19 cellular contexts compared by ENCODE assay signal in genomic region chr17:61744804-61745203, GRCh38.
DNase-seq lines count a peak whose midpoint lies in the region; ATAC-seq, FAIRE-seq and TF ChIP-seq lines count a peak whose summit lies in the region.
"Had no signal": no experiment of that assay in that cellular context is flagged by ENCODE, and none has a peak within 500 bp of the region (broad histone marks: within the 10 kb centered on the region; RNA-seq: fewer than 3 reads in every experiment).

No MANE protein-coding gene starts in this region.

- H3K4me3 ChIP-seq in A549 (no peak overlapping the region), GM12878 (no peak overlapping the region), SJCRH30 (no peak overlapping the region)
- H3K4me3 ChIP-seq: BLaER1 treated with 17β-estradiol and CSF1 and Interleukin-3, amounts not matched to agents 10 nM and 100 nM had no signal

- no peaks in the 10 kb centered on the region for H3K36me3 ChIP-seq in GM12878 (ENCODE audit: control insufficient read depth in 2 of 2, insufficient read depth in 2 of 2, low read length in 1 of 2)
- H3K36me3 ChIP-seq in SJCRH30: peaks cover 73% of the 10 kb centered on the region

- in situ Hi-C loops in GM12878 (cut with MboI): no loop called here

- no peaks in the 10 kb centered on the region for H4K20me1 ChIP-seq in GM12878 (ENCODE audit: control insufficient read depth, insufficient read depth)
- H4K20me1 ChIP-seq: BLaER1 treated with 17β-estradiol and CSF1 and Interleukin-3, amounts not matched to agents 10 nM and 100 nM had no signal

- RAD21 ChIA-PET in GM12878 (lab: Charles Lee; ENCODE audit: unreplicated experiment): interaction anchor here (2.1 kb wide), 1 partner anchor 12 kb away, joined by 5 read pairs; no protein-coding TSS in a partner anchor

- SMC1A ChIA-PET in GM12878 (lab: Charles Lee; ENCODE audit: uncharacterized antibody, unreplicated experiment): interaction anchor here (1.6 kb wide), 1 partner anchor 32 kb away, joined by 7 read pairs; no protein-coding TSS in a partner anchor

- intact Hi-C loops in GM12878 (cut with micrococcal nuclease; ENCODE audit: unreplicated experiment): no loop called here

- TF ChIP-seq POLR2A in A549 (IDR thresholded peaks at IDR 0.05; ENCODE audit: low read length) (no peak), GM12878 (IDR thresholded peaks at IDR 0.05; ENCODE audit: low read depth, low read length) (no peak)

- H3K4me1 ChIP-seq in A549: no peaks in the 10 kb centered on the region
- H3K4me1 ChIP-seq in GM12878 (ENCODE audit: control insufficient read depth, insufficient read depth, low read length): 0 out of 2 replicates have a peak, but pooled peaks cover under 1% of the 10 kb centered on the region
- H3K4me1 ChIP-seq in SJCRH30: no peaks in the 10 kb centered on the region
- H3K4me1 ChIP-seq: BLaER1 treated with 17β-estradiol and CSF1 and Interleukin-3, amounts not matched to agents 10 nM and 100 nM; Caco-2 had no signal

- H3K9me3 ChIP-seq in A549 (peaks cover 10% of the 10 kb centered on the region; the same call in 2 of the 3 replicates), GM12878 (replicated peaks; ENCODE audit: control insufficient read depth, insufficient read depth, low read length) (peaks cover 9% of the 10 kb centered on the region), SJCRH30 (replicated peaks) (peaks cover 17% of the 10 kb centered on the region)

- BruUV-seq in GM12878 (replicated peaks; lab: Mats Ljungman, UMichigan): no TSS peak

- no peaks in the 10 kb centered on the region for H3K27me3 ChIP-seq in GM12878 (replicated peaks in 1 of 2; ENCODE audit: control insufficient read depth in 2 of 2, insufficient read depth in 2 of 2, low read length in 1 of 2)
- no peaks in the 10 kb centered on the region for H3K27me3 ChIP-seq in SJCRH30
- H3K27me3 ChIP-seq: BLaER1 treated with 17β-estradiol and CSF1 and Interleukin-3, amounts not matched to agents 10 nM and 100 nM had no signal

- TF ChIP-seq EP300 in A549 (IDR thresholded peaks at IDR 0.05) (no peak), GM12878 (IDR thresholded peaks at IDR 0.05; ENCODE audit: borderline replicate concordance in 1 of 2, control insufficient read depth in 1 of 2, low read depth in 2 of 2, low read length in 2 of 2) (no peak)

- ATAC-seq in A549 (no peak), GM12878 (no peak), HG03439 (IDR thresholded peaks at IDR 0.05; ENCODE audit: unreplicated experiment) (no peak)
- ATAC-seq: CD8-positive, alpha-beta T cell had no signal

- FAIRE-seq in A549 (lab: Jason Lieb, UNC) (peak; percentile 32), GM12878 (lab: Jason Lieb, UNC) (no peak)
- FAIRE-seq: D721Med, G401.6, GM12892, GM18507 had no signal

- TF ChIP-seq CTCF in A549 (IDR thresholded peaks at IDR 0.05): no peak
- TF ChIP-seq CTCF in GM12878 (IDR thresholded peaks at IDR 0.05 in 2 of 3, conservative IDR thresholded peaks at IDR 0.05 in 1 of 3; ENCODE audit: control insufficient read depth in 2 of 3, extremely low read depth in 1 of 3, insufficient read depth in 1 of 3, low read depth in 3 of 3, low read length in 3 of 3): no peak
- peak; percentile 93 for TF ChIP-seq CTCF in subcutaneous adipose tissue (IDR thresholded peaks at IDR 0.05; ENCODE audit: low read depth)

- CTCF ChIA-PET in A549 (lab: Yijun Ruan, JAX) (interaction anchor here (0.7 kb wide), 1 partner anchor 1876 kb away, joined by 3 read pairs; no protein-coding TSS in a partner anchor), GM12878 (lab: Yijun Ruan, JAX) (interaction anchor here (1.1 kb wide), 2 partner anchors 15 to 144 kb away, joined by 3 to 4 read pairs; no protein-coding TSS in a partner anchor)

- H3K27ac ChIP-seq in A549 (no peak overlapping the region), GM12878 (ENCODE audit: control insufficient read depth, insufficient read depth) (no peak overlapping the region), SJCRH30 (no peak overlapping the region)
- H3K27ac ChIP-seq: BLaER1 treated with 17β-estradiol and CSF1 and Interleukin-3, amounts not matched to agents 10 nM and 100 nM; C4-2B had no signal

- no peaks in the 10 kb centered on the region for H3K79me2 ChIP-seq in GM12878 (ENCODE audit: control insufficient read depth, insufficient read depth, low read length)

- H3K9ac ChIP-seq in GM12878 (ENCODE audit: control insufficient read depth, insufficient read depth, low read length): no peak overlapping the region
- H3K9ac ChIP-seq: BLaER1 treated with 17β-estradiol and CSF1 and Interleukin-3, amounts not matched to agents 10 nM and 100 nM had no signal

- TF ChIP-seq RAD21 in A549 (conservative IDR thresholded peaks at IDR 0.05 in 1 of 2, IDR thresholded peaks at IDR 0.05 in 1 of 2) (no peak), GM12878 (IDR thresholded peaks at IDR 0.05; ENCODE audit: insufficient read depth, low read depth, low read length) (no peak)

- DNase-seq in A549 (ENCODE audit: low read depth in 1 of 2, low spot score in 1 of 2) (no peak), GM12878 (ENCODE audit: low read depth, low spot score) (no peak), SJCRH30 (no peak)
- DNase-seq: 8988T; AML-193; Caco-2; Calu3; CD4-positive, alpha-beta T cell; CD8-positive, alpha-beta T cell; DMS79 treated with DMSO at 0.1 percent for 48 hours; GF-D8 had no signal

- POLR2A ChIA-PET in A549 (lab: Yijun Ruan, JAX) (no interaction called here), GM12878 (lab: Charles Lee) (no interaction called here)

- H2AFZ ChIP-seq in GM12878 (ENCODE audit: control insufficient read depth, low read depth, low read length): no peak overlapping the region

- H3K4me2 ChIP-seq in A549 (no peak overlapping the region), GM12878 (ENCODE audit: control insufficient read depth, insufficient read depth) (no peak overlapping the region)
- H3K4me2 ChIP-seq: BLaER1 treated with 17β-estradiol and CSF1 and Interleukin-3, amounts not matched to agents 10 nM and 100 nM had no signal

TF ChIP-seq in A549, 52 proteins besides CTCF, POLR2A, EP300 and RAD21 (continues in another document):
- no peak for TF ChIP-seq JUNB (IDR thresholded peaks at IDR 0.05)
- no peak for TF ChIP-seq FOXS1 (CRISPR knock-in tag; IDR thresholded peaks at IDR 0.05)
- TF ChIP-seq RFX5 (IDR thresholded peaks at IDR 0.05): no peak
- TF ChIP-seq CBX8 (IDR thresholded peaks at IDR 0.05): no peak
- TF ChIP-seq POLR2AphosphoS2 (conservative IDR thresholded peaks at IDR 0.05; ENCODE audit: low read length): no peak
- no peak for TF ChIP-seq ESRRA (IDR thresholded peaks at IDR 0.05; ENCODE audit: borderline replicate concordance, low read length)
- TF ChIP-seq MAFK (IDR thresholded peaks at IDR 0.05; ENCODE audit: partially characterized antibody): no peak
- TF ChIP-seq CBX2 (IDR thresholded peaks at IDR 0.05; ENCODE audit: borderline replicate concordance, low read depth): no peak
- TF ChIP-seq, protein P1, sequence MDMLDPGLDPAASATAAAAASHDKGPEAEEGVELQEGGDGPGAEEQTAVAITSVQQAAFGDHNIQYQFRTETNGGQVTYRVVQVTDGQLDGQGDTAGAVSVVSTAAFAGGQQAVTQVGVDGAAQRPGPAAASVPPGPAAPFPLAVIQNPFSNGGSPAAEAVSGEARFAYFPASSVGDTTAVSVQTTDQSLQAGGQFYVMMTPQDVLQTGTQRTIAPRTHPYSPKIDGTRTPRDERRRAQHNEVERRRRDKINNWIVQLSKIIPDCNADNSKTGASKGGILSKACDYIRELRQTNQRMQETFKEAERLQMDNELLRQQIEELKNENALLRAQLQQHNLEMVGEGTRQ (IDR thresholded peaks at IDR 0.05): no peak

TF ChIP-seq in GM12878, 131 proteins besides CTCF, POLR2A, EP300 and RAD21:
- TF ChIP-seq RB1 (IDR thresholded peaks at IDR 0.05; ENCODE audit: borderline replicate concordance): no peak
- peak in 1 of 2 experiments; percentile 23; a peak in 1 of 4 replicates for TF ChIP-seq ETV6 (conservative IDR thresholded peaks at IDR 0.05 in 1 of 2, IDR thresholded peaks at IDR 0.05 in 1 of 2; ENCODE audit: borderline replicate concordance in 1 of 2, low read depth in 1 of 2)
- peak; percentile 44; the same call in 1 of the 2 replicates for TF ChIP-seq NFXL1 (IDR thresholded peaks at IDR 0.05; ENCODE audit: borderline replicate concordance)
- no peak for TF ChIP-seq E2F8 (IDR thresholded peaks at IDR 0.05; ENCODE audit: low read depth, partially characterized antibody)
